In the genomic region with DNA sequence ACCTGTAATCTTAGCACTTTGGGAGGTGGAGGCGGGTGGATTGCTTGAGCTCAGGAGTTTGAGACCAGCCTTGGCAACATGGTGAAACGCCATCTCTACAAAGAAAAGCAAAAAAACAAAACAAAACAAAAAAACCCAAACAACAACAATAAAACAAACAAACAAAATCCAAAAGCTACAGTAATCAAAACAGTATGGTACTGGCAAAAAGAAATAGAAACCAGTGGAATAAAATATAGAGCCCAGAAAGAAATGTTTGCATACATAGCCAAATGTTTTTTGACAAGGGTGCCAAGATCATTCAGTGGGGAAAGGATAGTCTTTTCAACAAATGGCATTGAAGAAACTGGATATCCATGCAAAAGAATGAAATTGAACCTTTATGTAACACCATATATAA, we compare ENCODE assay signal across 2 cellular contexts.
TF ChIP-seq lines count a peak whose summit lies in the region.

No MANE protein-coding gene starts in this region.

TF ChIP-seq in HepG2, 621 proteins besides CTCF, POLR2A, EP300 and RAD21:
- TF ChIP-seq FOXJ3 (CRISPR knock-in tag; IDR thresholded peaks at IDR 0.05; ENCODE audit: borderline replicate concordance) (no peak), SALL1 (CRISPR knock-in tag; IDR thresholded peaks at IDR 0.05) (no peak), ZNF143 (CRISPR knock-in tag; IDR thresholded peaks at IDR 0.05) (no peak), WIZ (CRISPR knock-in tag; IDR thresholded peaks at IDR 0.05) (no peak), MBD4 (IDR thresholded peaks at IDR 0.05; ENCODE audit: borderline replicate concordance, low read length) (no peak), ZNF766 (CRISPR knock-in tag; IDR thresholded peaks at IDR 0.05; ENCODE audit: borderline replicate concordance) (no peak), SMC3 (IDR thresholded peaks at IDR 0.05; ENCODE audit: low read length) (no peak), ZZZ3 (CRISPR knock-in tag; IDR thresholded peaks at IDR 0.05; ENCODE audit: borderline replicate concordance) (no peak), ZNF672 (CRISPR knock-in tag; IDR thresholded peaks at IDR 0.05) (no peak), ZNF788 (CRISPR knock-in tag; IDR thresholded peaks at IDR 0.05; ENCODE audit: borderline replicate concordance) (no peak), ZSCAN22 (CRISPR knock-in tag; IDR thresholded peaks at IDR 0.05) (no peak), PHB2 (IDR thresholded peaks at IDR 0.05; ENCODE audit: partially characterized antibody) (no peak), KDM5B (CRISPR knock-in tag; IDR thresholded peaks at IDR 0.05; ENCODE audit: borderline replicate concordance) (no peak)
- TF ChIP-seq, protein P1, sequence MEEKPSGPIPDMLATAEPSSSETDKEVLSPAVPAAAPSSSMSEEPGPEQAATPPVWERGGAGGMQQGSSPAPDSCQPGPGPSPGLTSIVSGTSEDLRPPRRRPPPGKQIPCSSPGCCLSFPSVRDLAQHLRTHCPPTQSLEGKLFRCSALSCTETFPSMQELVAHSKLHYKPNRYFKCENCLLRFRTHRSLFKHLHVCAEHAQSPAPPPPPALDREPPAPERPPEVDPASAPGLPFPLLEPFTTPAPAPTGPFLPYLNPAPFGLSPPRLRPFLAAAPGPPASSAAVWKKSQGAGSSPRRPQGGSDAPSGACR (CRISPR knock-in tag; IDR thresholded peaks at IDR 0.05) = no peak
- TF ChIP-seq, protein P2, sequence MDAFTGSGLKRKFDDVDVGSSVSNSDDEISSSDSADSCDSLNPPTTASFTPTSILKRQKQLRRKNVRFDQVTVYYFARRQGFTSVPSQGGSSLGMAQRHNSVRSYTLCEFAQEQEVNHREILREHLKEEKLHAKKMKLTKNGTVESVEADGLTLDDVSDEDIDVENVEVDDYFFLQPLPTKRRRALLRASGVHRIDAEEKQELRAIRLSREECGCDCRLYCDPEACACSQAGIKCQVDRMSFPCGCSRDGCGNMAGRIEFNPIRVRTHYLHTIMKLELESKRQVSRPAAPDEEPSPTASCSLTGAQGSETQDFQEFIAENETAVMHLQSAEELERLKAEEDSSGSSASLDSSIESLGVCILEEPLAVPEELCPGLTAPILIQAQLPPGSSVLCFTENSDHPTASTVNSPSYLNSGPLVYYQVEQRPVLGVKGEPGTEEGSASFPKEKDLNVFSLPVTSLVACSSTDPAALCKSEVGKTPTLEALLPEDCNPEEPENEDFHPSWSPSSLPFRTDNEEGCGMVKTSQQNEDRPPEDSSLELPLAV (CRISPR knock-in tag; conservative IDR thresholded peaks at IDR 0.05; ENCODE audit: low read depth) = no peak
- TF ChIP-seq, protein P3, sequence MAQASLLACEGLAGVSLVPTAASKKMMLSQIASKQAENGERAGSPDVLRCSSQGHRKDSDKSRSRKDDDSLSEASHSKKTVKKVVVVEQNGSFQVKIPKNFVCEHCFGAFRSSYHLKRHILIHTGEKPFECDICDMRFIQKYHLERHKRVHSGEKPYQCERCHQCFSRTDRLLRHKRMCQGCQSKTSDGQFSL (CRISPR knock-in tag; IDR thresholded peaks at IDR 0.05) = no peak
- TF ChIP-seq, protein P4, sequence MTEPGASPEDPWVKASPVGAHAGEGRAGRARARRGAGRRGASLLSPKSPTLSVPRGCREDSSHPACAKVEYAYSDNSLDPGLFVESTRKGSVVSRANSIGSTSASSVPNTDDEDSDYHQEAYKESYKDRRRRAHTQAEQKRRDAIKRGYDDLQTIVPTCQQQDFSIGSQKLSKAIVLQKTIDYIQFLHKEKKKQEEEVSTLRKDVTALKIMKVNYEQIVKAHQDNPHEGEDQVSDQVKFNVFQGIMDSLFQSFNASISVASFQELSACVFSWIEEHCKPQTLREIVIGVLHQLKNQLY (CRISPR knock-in tag; IDR thresholded peaks at IDR 0.05) = no peak

TF ChIP-seq in K562, 482 proteins besides CTCF, POLR2A, EP300 and RAD21:
- TF ChIP-seq RBM25 (IDR thresholded peaks at IDR 0.05; ENCODE audit: low read depth, low read length, severe bottlenecking) (peak; percentile 52), NFYB (IDR thresholded peaks at IDR 0.05; ENCODE audit: extremely low read depth, insufficient read length) (no peak), HLTF (IDR thresholded peaks at IDR 0.05) (0 out of 2 replicates have a peak, but pooled peaks have one; percentile 36), TRIM28 (IDR thresholded peaks at IDR 0.05) (peak; percentile 40; the same call in 1 of the 2 replicates), ZBED1 (IDR thresholded peaks at IDR 0.05) (no peak)
- TF ChIP-seq, protein P5, sequence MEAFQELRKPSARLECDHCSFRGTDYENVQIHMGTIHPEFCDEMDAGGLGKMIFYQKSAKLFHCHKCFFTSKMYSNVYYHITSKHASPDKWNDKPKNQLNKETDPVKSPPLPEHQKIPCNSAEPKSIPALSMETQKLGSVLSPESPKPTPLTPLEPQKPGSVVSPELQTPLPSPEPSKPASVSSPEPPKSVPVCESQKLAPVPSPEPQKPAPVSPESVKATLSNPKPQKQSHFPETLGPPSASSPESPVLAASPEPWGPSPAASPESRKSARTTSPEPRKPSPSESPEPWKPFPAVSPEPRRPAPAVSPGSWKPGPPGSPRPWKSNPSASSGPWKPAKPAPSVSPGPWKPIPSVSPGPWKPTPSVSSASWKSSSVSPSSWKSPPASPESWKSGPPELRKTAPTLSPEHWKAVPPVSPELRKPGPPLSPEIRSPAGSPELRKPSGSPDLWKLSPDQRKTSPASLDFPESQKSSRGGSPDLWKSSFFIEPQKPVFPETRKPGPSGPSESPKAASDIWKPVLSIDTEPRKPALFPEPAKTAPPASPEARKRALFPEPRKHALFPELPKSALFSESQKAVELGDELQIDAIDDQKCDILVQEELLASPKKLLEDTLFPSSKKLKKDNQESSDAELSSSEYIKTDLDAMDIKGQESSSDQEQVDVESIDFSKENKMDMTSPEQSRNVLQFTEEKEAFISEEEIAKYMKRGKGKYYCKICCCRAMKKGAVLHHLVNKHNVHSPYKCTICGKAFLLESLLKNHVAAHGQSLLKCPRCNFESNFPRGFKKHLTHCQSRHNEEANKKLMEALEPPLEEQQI (IDR thresholded peaks at IDR 0.05) = no peak
